ENCODE assay signal across 31 cellular contexts in the genomic region with DNA sequence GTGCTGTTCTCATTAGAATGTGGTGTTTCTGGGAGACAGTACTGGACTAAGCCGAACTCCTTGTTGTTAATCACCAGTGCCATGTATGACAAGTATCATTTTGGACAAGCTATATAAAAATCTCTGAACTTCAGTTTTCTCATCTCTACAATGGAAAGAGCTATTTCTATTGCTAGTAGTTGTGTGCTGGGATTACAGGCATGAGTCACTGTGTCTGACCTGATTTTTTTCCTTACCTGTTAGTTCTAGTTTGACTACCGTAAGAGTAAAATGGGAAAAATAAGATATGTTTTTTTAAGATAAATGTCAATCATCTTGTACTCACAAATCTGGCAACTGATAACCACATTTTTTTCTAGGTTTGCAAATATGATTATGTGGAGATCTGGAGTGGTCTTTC.
"Had no signal": no experiment of that assay in that cellular context is flagged by ENCODE, and none has a peak within 500 bp of the region (broad histone marks: within the 10 kb centered on the region; RNA-seq: fewer than 3 reads in every experiment).

No MANE protein-coding gene starts in this region.

- DNase-seq: activated CD4-positive, alpha-beta memory T cell treated with anti-CD3 and anti-CD28 coated beads, Interleukin-2, amount 10 ng/mL, durations not matched to agents 7 days and 5 days; activated CD4-positive, alpha-beta T cell treated with anti-CD3 and anti-CD28 coated beads, Interleukin-2, amount 10 ng/mL, durations not matched to agents 24 days and 14 days; activated CD8-positive, alpha-beta memory T cell treated with anti-CD3 and anti-CD28 coated beads, Interleukin-2, amount 50 U/mL, for 48 hours; activated gamma-delta T cell treated with Interleukin-2 at 50 U/mL for 16 hours; activated naive CD8-positive, alpha-beta T cell treated with anti-CD3 and anti-CD28 coated beads, Interleukin-2, amount 50 U/mL, for 24 hours; activated T-cell treated with anti-CD3 and anti-CD28 coated beads, Interleukin-2, amount 50 U/mL, for 24 hours; amygdala; endodermal cell; gastrocnemius medialis; glutamatergic neuron; islet precursor cell; left cardiac atrium; left ventricle myocardium superior; sigmoid colon; small intestine; stimulated activated CD4-positive, alpha-beta T cell treated with anti-CD3 and anti-CD28 coated beads, Interleukin-1b, Interleukin-23, amount 100 ng/mL, for 48 hours; stimulated activated CD4-positive, alpha-beta T cell treated with anti-CD3 and anti-CD28 coated beads, Interleukin-4, amount 100 ng/mL, for 4 hours; stimulated activated CD8-positive, alpha-beta memory T cell treated with anti-CD3 and anti-CD28 coated beads, Interleukin-4, amount 100 ng/mL, for 48 hours; stimulated activated naive CD8-positive, alpha-beta T cell treated with anti-CD3 and anti-CD28 coated beads, Interleukin-15, amount 100 ng/mL, for 72 hours; T-helper 17 cell; T1000; tibial artery; upper lobe of right lung; WERI-Rb-1 had no signal

- H3K27ac ChIP-seq: gastrocnemius medialis, neutrophil, sigmoid colon, tibial artery, upper lobe of right lung, WERI-Rb-1 had no signal

- H3K36me3 Mint-ChIP-seq: activated naive CD4-positive, alpha-beta T cell treated with anti-CD3 and anti-CD28 coated beads, Interleukin-2, amount 50 U/mL, for 24 hours; stimulated activated memory B cell treated with anti-CD40 and anti-IgM and Interleukin-4, amounts not matched to agents 10 μg/mL and 1 μg/mL and 100 μg/mL, for 72 hours had no signal

- H3K4me3 ChIP-seq: gastrocnemius medialis, sigmoid colon, tibial artery, upper lobe of right lung had no signal

- H3K4me1 Mint-ChIP-seq: activated CD4-positive, alpha-beta memory T cell treated with anti-CD3 and anti-CD28 coated beads, Interleukin-2, amount 10 ng/mL, durations not matched to agents 7 days and 5 days; activated CD4-positive, alpha-beta T cell treated with anti-CD3 and anti-CD28 coated beads, Interleukin-2, amount 10 ng/mL, durations not matched to agents 24 days and 14 days; activated naive CD4-positive, alpha-beta T cell treated with anti-CD3 and anti-CD28 coated beads, Interleukin-2, amount 50 U/mL, for 24 hours; activated naive CD8-positive, alpha-beta T cell treated with anti-CD3 and anti-CD28 coated beads, Interleukin-2, amount 50 U/mL, for 24 hours; activated T-helper 17 cell treated with anti-CD3 and anti-CD28 coated beads, Interleukin-2, amount 50 U/mL, for 72 hours; central memory CD8-positive, alpha-beta T cell; endodermal cell; nephron; stimulated activated memory B cell treated with anti-CD40 and anti-IgM and Interleukin-4, amounts not matched to agents 10 μg/mL and 1 μg/mL and 100 μg/mL, for 72 hours; stimulated activated naive CD8-positive, alpha-beta T cell treated with anti-CD3 and anti-CD28 coated beads, Interleukin-15, amount 100 ng/mL, for 72 hours; T-helper 17 cell had no signal

- H3K27ac Mint-ChIP-seq: activated CD4-positive, alpha-beta memory T cell treated with anti-CD3 and anti-CD28 coated beads, Interleukin-2, amount 10 ng/mL, durations not matched to agents 7 days and 5 days; activated CD4-positive, alpha-beta T cell treated with anti-CD3 and anti-CD28 coated beads, Interleukin-2, amount 10 ng/mL, durations not matched to agents 24 days and 14 days; activated naive CD4-positive, alpha-beta T cell treated with anti-CD3 and anti-CD28 coated beads, Interleukin-2, amount 50 U/mL, for 24 hours; activated naive CD8-positive, alpha-beta T cell treated with anti-CD3 and anti-CD28 coated beads, Interleukin-2, amount 50 U/mL, for 24 hours; activated T-cell treated with anti-CD3 and anti-CD28 coated beads, Interleukin-2, amount 50 U/mL, for 24 hours; activated T-helper 17 cell treated with anti-CD3 and anti-CD28 coated beads, Interleukin-2, amount 50 U/mL, for 72 hours; dendritic cell treated with granulocyte-macrophage colony-stimulating factor and Interleukin-4, amounts not matched to agents 40 ng/mL and 50 ng/mL, for 4 days; endodermal cell; nephron; stimulated activated memory B cell treated with anti-CD40 and anti-IgM and Interleukin-4, amounts not matched to agents 10 μg/mL and 1 μg/mL and 100 μg/mL, for 72 hours; stimulated activated naive CD8-positive, alpha-beta T cell treated with anti-CD3 and anti-CD28 coated beads, Interleukin-15, amount 100 ng/mL, for 72 hours; T-helper 17 cell had no signal

- H3K27me3 Mint-ChIP-seq: activated CD4-positive, alpha-beta memory T cell treated with anti-CD3 and anti-CD28 coated beads, Interleukin-2, amount 10 ng/mL, durations not matched to agents 7 days and 5 days; activated CD4-positive, alpha-beta T cell treated with anti-CD3 and anti-CD28 coated beads, Interleukin-2, amount 10 ng/mL, durations not matched to agents 24 days and 14 days; activated naive CD4-positive, alpha-beta T cell treated with anti-CD3 and anti-CD28 coated beads, Interleukin-2, amount 50 U/mL, for 24 hours; activated naive CD8-positive, alpha-beta T cell treated with anti-CD3 and anti-CD28 coated beads, Interleukin-2, amount 50 U/mL, for 24 hours; activated T-cell treated with anti-CD3 and anti-CD28 coated beads, Interleukin-2, amount 50 U/mL, for 24 hours; activated T-helper 17 cell treated with anti-CD3 and anti-CD28 coated beads, Interleukin-2, amount 50 U/mL, for 72 hours; central memory CD8-positive, alpha-beta T cell; dendritic cell treated with granulocyte-macrophage colony-stimulating factor and Interleukin-4, amounts not matched to agents 40 ng/mL and 50 ng/mL, for 4 days; stimulated activated memory B cell treated with anti-CD40 and anti-IgM and Interleukin-4, amounts not matched to agents 10 μg/mL and 1 μg/mL and 100 μg/mL, for 72 hours; stimulated activated naive CD8-positive, alpha-beta T cell treated with anti-CD3 and anti-CD28 coated beads, Interleukin-15, amount 100 ng/mL, for 72 hours; T-helper 17 cell had no signal

- H3K4me3 Mint-ChIP-seq: activated CD4-positive, alpha-beta memory T cell treated with anti-CD3 and anti-CD28 coated beads, Interleukin-2, amount 10 ng/mL, durations not matched to agents 7 days and 5 days; activated CD4-positive, alpha-beta T cell treated with anti-CD3 and anti-CD28 coated beads, Interleukin-2, amount 10 ng/mL, durations not matched to agents 24 days and 14 days; activated naive CD4-positive, alpha-beta T cell treated with anti-CD3 and anti-CD28 coated beads, Interleukin-2, amount 50 U/mL, for 24 hours; activated naive CD8-positive, alpha-beta T cell treated with anti-CD3 and anti-CD28 coated beads, Interleukin-2, amount 50 U/mL, for 24 hours; activated T-cell treated with anti-CD3 and anti-CD28 coated beads, Interleukin-2, amount 50 U/mL, for 24 hours; activated T-helper 17 cell treated with anti-CD3 and anti-CD28 coated beads, Interleukin-2, amount 50 U/mL, for 72 hours; central memory CD8-positive, alpha-beta T cell; dendritic cell treated with granulocyte-macrophage colony-stimulating factor and Interleukin-4, amounts not matched to agents 40 ng/mL and 50 ng/mL, for 4 days; endodermal cell; nephron; stimulated activated memory B cell treated with anti-CD40 and anti-IgM and Interleukin-4, amounts not matched to agents 10 μg/mL and 1 μg/mL and 100 μg/mL, for 72 hours; stimulated activated naive CD8-positive, alpha-beta T cell treated with anti-CD3 and anti-CD28 coated beads, Interleukin-15, amount 100 ng/mL, for 72 hours; T-helper 17 cell had no signal

- H3K9me3 Mint-ChIP-seq: activated CD4-positive, alpha-beta memory T cell treated with anti-CD3 and anti-CD28 coated beads, Interleukin-2, amount 10 ng/mL, durations not matched to agents 7 days and 5 days; activated CD4-positive, alpha-beta T cell treated with anti-CD3 and anti-CD28 coated beads, Interleukin-2, amount 10 ng/mL, durations not matched to agents 24 days and 14 days; activated naive CD4-positive, alpha-beta T cell treated with anti-CD3 and anti-CD28 coated beads, Interleukin-2, amount 50 U/mL, for 24 hours; activated naive CD8-positive, alpha-beta T cell treated with anti-CD3 and anti-CD28 coated beads, Interleukin-2, amount 50 U/mL, for 24 hours; central memory CD8-positive, alpha-beta T cell; dendritic cell treated with granulocyte-macrophage colony-stimulating factor and Interleukin-4, amounts not matched to agents 40 ng/mL and 50 ng/mL, for 4 days; nephron had no signal
